ENCODE assay signal across 1 cellular context in genomic region chr17:82881900-82882714, GRCh38.
A peak's percentile ranks its signal among the peaks of the same experiment; 100 is the strongest.
TF ChIP-seq lines count a peak whose summit lies in the region.

No MANE protein-coding gene starts in this region.

TF ChIP-seq in HepG2, 621 proteins besides CTCF, POLR2A, EP300 and RAD21 (continued from another document):
- TF ChIP-seq ZNF574 (CRISPR knock-in tag; IDR thresholded peaks at IDR 0.05) (no peak), IKZF1 (IDR thresholded peaks at IDR 0.05) (no peak), TAF15 (IDR thresholded peaks at IDR 0.05; ENCODE audit: low read depth, low read length, poor library complexity, severe bottlenecking) (no peak), ZNF605 (CRISPR knock-in tag; IDR thresholded peaks at IDR 0.05) (peak; percentile 23; the same call in 1 of the 2 replicates), SETDB1 (CRISPR knock-in tag; IDR thresholded peaks at IDR 0.05; ENCODE audit: borderline replicate concordance) (no peak), SALL2 (CRISPR knock-in tag; IDR thresholded peaks at IDR 0.05) (no peak), HOXA5 (CRISPR knock-in tag; IDR thresholded peaks at IDR 0.05) (no peak), ZNF646 (CRISPR knock-in tag; IDR thresholded peaks at IDR 0.05) (no peak), SALL1 (CRISPR knock-in tag; IDR thresholded peaks at IDR 0.05) (peak; percentile 54), ZSCAN9 (CRISPR knock-in tag; IDR thresholded peaks at IDR 0.05; ENCODE audit: borderline replicate concordance) (peak; percentile 43; the same call in 1 of the 2 replicates), SRY (CRISPR knock-in tag; IDR thresholded peaks at IDR 0.05) (no peak), SOX5 (CRISPR knock-in tag; IDR thresholded peaks at IDR 0.05; ENCODE audit: borderline replicate concordance) (no peak; the same call in 1 of the 2 replicates), EEA1 (CRISPR knock-in tag; IDR thresholded peaks at IDR 0.05; ENCODE audit: borderline replicate concordance) (no peak), ZBTB20 (CRISPR knock-in tag; IDR thresholded peaks at IDR 0.05; ENCODE audit: borderline replicate concordance, low read depth) (no peak), MBNL3 (CRISPR knock-in tag; conservative IDR thresholded peaks at IDR 0.05) (no peak), JUNB (CRISPR knock-in tag; IDR thresholded peaks at IDR 0.05; ENCODE audit: borderline replicate concordance) (no peak), ZBTB38 (CRISPR knock-in tag; IDR thresholded peaks at IDR 0.05) (no peak), GFI1 (CRISPR knock-in tag; IDR thresholded peaks at IDR 0.05; ENCODE audit: borderline replicate concordance) (no peak), ATF1 (CRISPR knock-in tag; IDR thresholded peaks at IDR 0.05) (no peak), SKI (IDR thresholded peaks at IDR 0.05; ENCODE audit: partially characterized antibody) (no peak), POGZ (CRISPR knock-in tag; IDR thresholded peaks at IDR 0.05) (no peak), ZNF484 (CRISPR knock-in tag; IDR thresholded peaks at IDR 0.05; ENCODE audit: borderline replicate concordance, low read depth) (no peak), ARID3A (IDR thresholded peaks at IDR 0.05; ENCODE audit: low read depth, low read length) (no peak), ZNF75D (CRISPR knock-in tag; IDR thresholded peaks at IDR 0.05; ENCODE audit: borderline replicate concordance) (no peak), SOX6 (IDR thresholded peaks at IDR 0.05) (no peak), SOX6 (CRISPR knock-in tag; IDR thresholded peaks at IDR 0.05) (peak; percentile 46; the same call in 1 of the 2 replicates), JDP2 (CRISPR knock-in tag; IDR thresholded peaks at IDR 0.05; ENCODE audit: borderline replicate concordance) (no peak), ZNF264 (CRISPR knock-in tag; IDR thresholded peaks at IDR 0.05) (peak; percentile 71; the same call in 1 of the 2 replicates), PCBP1 (IDR thresholded peaks at IDR 0.05; ENCODE audit: borderline replicate concordance, low read depth, low read length) (0 out of 2 replicates have a peak, but pooled peaks have one; percentile 57), SRSF4 (IDR thresholded peaks at IDR 0.05; ENCODE audit: low read depth, low read length, poor library complexity, severe bottlenecking) (no peak), GZF1 (CRISPR knock-in tag; IDR thresholded peaks at IDR 0.05) (no peak), ZNF138 (CRISPR knock-in tag; IDR thresholded peaks at IDR 0.05; ENCODE audit: low read depth) (no peak), BORCS8-MEF2B (CRISPR knock-in tag; IDR thresholded peaks at IDR 0.05) (no peak), ZNF552 (CRISPR knock-in tag; IDR thresholded peaks at IDR 0.05; ENCODE audit: borderline replicate concordance) (no peak), ZNF781 (CRISPR knock-in tag; IDR thresholded peaks at IDR 0.05; ENCODE audit: borderline replicate concordance, not compliant biosample characterization) (no peak), CBX5 (CRISPR knock-in tag; IDR thresholded peaks at IDR 0.05; ENCODE audit: borderline replicate concordance) (no peak), IKZF4 (CRISPR knock-in tag; IDR thresholded peaks at IDR 0.05; ENCODE audit: borderline replicate concordance, low read depth, not compliant biosample characterization) (no peak), ZNF878 (CRISPR knock-in tag; IDR thresholded peaks at IDR 0.05) (no peak), ZNF709 (CRISPR knock-in tag; IDR thresholded peaks at IDR 0.05) (no peak), PATZ1 (CRISPR knock-in tag; IDR thresholded peaks at IDR 0.05) (peak; percentile 74), ZNF101 (CRISPR knock-in tag; IDR thresholded peaks at IDR 0.05; ENCODE audit: borderline replicate concordance, low read depth) (no peak), DNMT3B (CRISPR knock-in tag; conservative IDR thresholded peaks at IDR 0.05) (no peak), TOE1 (CRISPR knock-in tag; IDR thresholded peaks at IDR 0.05) (no peak), ATF7 (IDR thresholded peaks at IDR 0.05) (no peak), ATF7 (CRISPR knock-in tag; IDR thresholded peaks at IDR 0.05) (0 out of 2 replicates have a peak, but pooled peaks have one; percentile 30)
- TF ChIP-seq, protein P1, sequence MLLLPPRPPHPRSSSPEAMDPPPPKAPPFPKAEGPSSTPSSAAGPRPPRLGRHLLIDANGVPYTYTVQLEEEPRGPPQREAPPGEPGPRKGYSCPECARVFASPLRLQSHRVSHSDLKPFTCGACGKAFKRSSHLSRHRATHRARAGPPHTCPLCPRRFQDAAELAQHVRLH (CRISPR knock-in tag; IDR thresholded peaks at IDR 0.05; ENCODE audit: borderline replicate concordance, low read depth): no peak
- TF ChIP-seq, protein P2, sequence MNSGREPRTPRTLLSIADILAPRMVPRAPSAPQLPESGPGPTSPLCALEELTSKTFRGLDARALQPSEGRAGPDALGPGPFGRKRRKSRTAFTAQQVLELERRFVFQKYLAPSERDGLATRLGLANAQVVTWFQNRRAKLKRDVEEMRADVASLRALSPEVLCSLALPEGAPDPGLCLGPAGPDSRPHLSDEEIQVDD (CRISPR knock-in tag; IDR thresholded peaks at IDR 0.05; ENCODE audit: borderline replicate concordance): no peak
